ENCODE assay signal across 8 cellular contexts in genomic region chr6:29011276-29011734, GRCh38. TPM values are rescaled to one million over a fixed set of nuclear protein-coding genes. Genes with fewer than 3 reads are reported as not detected.
DNase-seq lines count a peak whose midpoint lies in the region; ATAC-seq and TF ChIP-seq lines count a peak whose summit lies in the region.

No MANE protein-coding gene starts in this region.

- peaks cover 48% of the 10 kb centered on the region for H3K27me3 Mint-ChIP-seq in activated T-cell treated with anti-CD3 and anti-CD28 coated beads, Interleukin-2, amount 50 U/mL, for 24 hours
- peaks cover 68% of the 10 kb centered on the region for H3K27me3 Mint-ChIP-seq in nephron progenitor cell (ENCODE audit: low read depth, poor library complexity)

- no peaks in the 10 kb centered on the region for H3K9me3 Mint-ChIP-seq in activated T-cell treated with anti-CD3 and anti-CD28 coated beads, Interleukin-2, amount 50 U/mL, for 24 hours
- H3K9me3 Mint-ChIP-seq in nephron progenitor cell: peaks cover 7% of the 10 kb centered on the region

- peaks cover 2% of the 10 kb centered on the region for H3K36me3 Mint-ChIP-seq in activated T-cell treated with anti-CD3 and anti-CD28 coated beads, Interleukin-2, amount 50 U/mL, for 24 hours (ENCODE audit: low read depth)
- H3K36me3 Mint-ChIP-seq in nephron progenitor cell (ENCODE audit: low read depth): peaks cover 1% of the 10 kb centered on the region

- peak overlapping the region; percentile 77 for H3K27ac Mint-ChIP-seq in activated T-cell treated with anti-CD3 and anti-CD28 coated beads, Interleukin-2, amount 50 U/mL, for 24 hours
- H3K27ac Mint-ChIP-seq in nephron progenitor cell: peak overlapping the region; percentile 73

- H3K4me1 Mint-ChIP-seq in activated T-cell treated with anti-CD3 and anti-CD28 coated beads, Interleukin-2, amount 50 U/mL, for 24 hours (ENCODE audit: low read depth): peaks cover 16% of the 10 kb centered on the region
- H3K4me1 Mint-ChIP-seq in nephron progenitor cell: peaks cover 17% of the 10 kb centered on the region

- H3K4me3 Mint-ChIP-seq in activated T-cell treated with anti-CD3 and anti-CD28 coated beads, Interleukin-2, amount 50 U/mL, for 24 hours: peak overlapping the region; percentile 90
- peak overlapping the region; percentile 84 for H3K4me3 Mint-ChIP-seq in nephron progenitor cell

- TF ChIP-seq CTCF in fibroblast of the aortic adventitia (IDR thresholded peaks at IDR 0.05; ENCODE audit: insufficient read depth, low read length) (no peak), nephron progenitor cell (IDR thresholded peaks at IDR 0.05) (no peak)

- no peak for ATAC-seq in GM18502 (IDR thresholded peaks at IDR 0.05; ENCODE audit: poor library complexity, unreplicated experiment)
- ATAC-seq in HG03280 (IDR thresholded peaks at IDR 0.05; ENCODE audit: unreplicated experiment): no peak

- DNase-seq in NOMO-1 (lab: John Stamatoyannopoulos, UW; ENCODE audit: unreplicated experiment in 2 of 2) (peak; percentile 18 to 50), NOMO-1 treated with dmso at 0.1 percent for 144 hours (lab: John Stamatoyannopoulos, UW; ENCODE audit: unreplicated experiment) (no peak), NCI-H69 (lab: John Stamatoyannopoulos, UW) (peak; percentile 74), fibroblast of the aortic adventitia (ENCODE audit: low read depth) (peak; percentile 63), nephron progenitor cell (peak; percentile 77)
- peak; percentile 62 for DNase-seq in activated T-cell treated with anti-CD3 and anti-CD28 coated beads, Interleukin-2, amount 50 U/mL, for 24 hours

- H3K4me3 ChIP-seq in fibroblast of the aortic adventitia (ENCODE audit: low read depth, low read length): peak overlapping the region; percentile 71

RNA-seq across cellular contexts. Expression of gene ZNF311, which starts 6.2 kb away (rescaled TPM):
- 1.3 and 2.5 TPM in 2 replicates for total RNA-seq in fibroblast of the aortic adventitia (ENCODE audit: low replicate concordance)

RNA-seq across cellular contexts. Expression of gene OR2W1, which starts 33.7 kb away (rescaled TPM):
- total RNA-seq in fibroblast of the aortic adventitia (ENCODE audit: low replicate concordance): not detected in 2 replicates
